15 cellular contexts compared by ENCODE assay signal in genomic region chr5:126674145-126674544, GRCh38.
"Had no signal": no experiment of that assay in that cellular context is flagged by ENCODE, and none has a peak within 500 bp of the region (broad histone marks: within the 10 kb centered on the region; RNA-seq: fewer than 3 reads in every experiment).

No MANE protein-coding gene starts in this region.

- H3K27ac ChIP-seq: foreskin keratinocyte, parathyroid adenoma, tibial nerve had no signal

- H3K9ac ChIP-seq: parathyroid adenoma had no signal

- DNase-seq: activated CD4-positive, alpha-beta T cell treated with anti-CD3 and anti-CD28 coated beads, Interleukin-2, amount 10 ng/mL, durations not matched to agents 7 days and 5 days; activated CD8-positive, alpha-beta memory T cell treated with anti-CD3 and anti-CD28 coated beads for 24 hours; activated naive CD8-positive, alpha-beta T cell treated with anti-CD3 and anti-CD28 coated beads, Interleukin-2, amount 10 ng/mL, durations not matched to agents 7 days and 5 days; cortex of kidney; effector CD8-positive, alpha-beta T cell; foreskin keratinocyte; glutamatergic neuron; mammary epithelial cell; naive thymus-derived CD8-positive, alpha-beta T cell; stimulated activated CD4-positive, alpha-beta T cell treated with anti-CD3 and anti-CD28 coated beads, Interleukin-2, amount 100 ng/mL, for 48 hours; stimulated activated naive CD4-positive, alpha-beta T cell; substantia nigra had no signal

- H3K4me1 ChIP-seq: foreskin keratinocyte, parathyroid adenoma, tibial nerve had no signal

- H3K36me3 ChIP-seq: tibial nerve had no signal

- H3K4me3 ChIP-seq: tibial nerve had no signal

- H3K27me3 ChIP-seq: foreskin keratinocyte, tibial nerve had no signal

- ATAC-seq: foreskin keratinocyte; left lobe of liver; naive thymus-derived CD8-positive, alpha-beta T cell had no signal
